In the genomic region with DNA sequence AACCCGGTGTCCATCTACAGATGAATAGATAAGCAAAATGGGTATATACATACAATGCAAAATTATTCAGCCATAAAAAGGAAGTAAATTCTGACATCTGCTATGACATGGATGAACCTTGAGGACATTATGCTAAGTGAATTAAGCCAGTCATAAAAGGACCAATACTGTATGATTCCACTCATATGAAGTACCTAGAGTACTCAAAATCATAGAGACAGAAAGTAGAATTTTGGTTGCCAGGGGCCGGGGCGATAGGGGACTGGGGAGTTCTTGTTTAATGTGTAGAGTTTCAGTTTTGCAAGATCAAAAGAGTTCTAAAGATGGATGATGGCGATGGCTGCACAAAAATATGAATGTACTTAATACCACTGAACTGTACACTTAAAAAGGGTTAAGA, we compare ENCODE assay signal across 20 cellular contexts. TPM values are rescaled to one million over a fixed set of nuclear protein-coding genes. Genes with fewer than 3 reads are reported as not detected.
DNase-seq lines count a peak whose midpoint lies in the region; ATAC-seq and TF ChIP-seq lines count a peak whose summit lies in the region.
"Had no signal": no experiment of that assay in that cellular context is flagged by ENCODE, and none has a peak within 500 bp of the region (broad histone marks: within the 10 kb centered on the region; RNA-seq: fewer than 3 reads in every experiment).

No MANE protein-coding gene starts in this region.

- peaks cover 17% of the 10 kb centered on the region for H3K4me1 Mint-ChIP-seq in activated T-cell treated with anti-CD3 and anti-CD28 coated beads, Interleukin-2, amount 50 U/mL, for 72 hours (ENCODE audit: low read depth)
- H3K4me1 Mint-ChIP-seq: memory B cell had no signal

- H3K9me3 ChIP-seq in left ventricle myocardium inferior (replicated peaks), result no peaks in the 10 kb centered on the region
- H3K9me3 ChIP-seq: MG63, psoas muscle, thyroid gland had no signal

- H3K27ac Mint-ChIP-seq in activated T-cell treated with anti-CD3 and anti-CD28 coated beads, Interleukin-2, amount 50 U/mL, for 72 hours, result no peak overlapping the region
- H3K27ac Mint-ChIP-seq: memory B cell, nephron had no signal

- H3K27ac ChIP-seq in left ventricle myocardium inferior (replicated peaks), result peak overlapping the region; percentile 44
- H3K27ac ChIP-seq: psoas muscle, thyroid gland had no signal

- H3K36me3 ChIP-seq in left ventricle myocardium inferior, result no peaks in the 10 kb centered on the region
- H3K36me3 ChIP-seq: MG63, thyroid gland had no signal

- H3K4me3 Mint-ChIP-seq in activated T-cell treated with anti-CD3 and anti-CD28 coated beads, Interleukin-2, amount 50 U/mL, for 72 hours, result no peak overlapping the region
- H3K4me3 Mint-ChIP-seq: memory B cell, nephron had no signal

- TF ChIP-seq CTCF in left ventricle myocardium inferior (IDR thresholded peaks at IDR 0.05; ENCODE audit: borderline replicate concordance), result no peak

- H3K27me3 ChIP-seq in left ventricle myocardium inferior (ENCODE audit: low read depth), result no peaks in the 10 kb centered on the region
- H3K27me3 ChIP-seq: MG63, thyroid gland had no signal

- peaks cover 50% of the 10 kb centered on the region for H3K27me3 Mint-ChIP-seq in activated T-cell treated with anti-CD3 and anti-CD28 coated beads, Interleukin-2, amount 50 U/mL, for 72 hours (ENCODE audit: low read depth)

- no peak overlapping the region for H3K4me3 ChIP-seq in left ventricle myocardium inferior
- H3K4me3 ChIP-seq: MG63, psoas muscle, thyroid gland had no signal

- intact Hi-C loops in left ventricle myocardium inferior (cut with micrococcal nuclease), result no loop called here
- intact Hi-C loops in left cardiac atrium (cut with DNase I), result no loop called here

- no peaks in the 10 kb centered on the region for H3K9me3 Mint-ChIP-seq in activated T-cell treated with anti-CD3 and anti-CD28 coated beads, Interleukin-2, amount 50 U/mL, for 72 hours
- H3K9me3 Mint-ChIP-seq: memory B cell, nephron had no signal

- H3K4me1 ChIP-seq in left ventricle myocardium inferior, result no peaks in the 10 kb centered on the region
- H3K4me1 ChIP-seq: psoas muscle, thyroid gland had no signal

- no peaks in the 10 kb centered on the region for H3K36me3 Mint-ChIP-seq in activated T-cell treated with anti-CD3 and anti-CD28 coated beads, Interleukin-2, amount 50 U/mL, for 72 hours (ENCODE audit: insufficient read depth in 2 of 2)
- H3K36me3 Mint-ChIP-seq: memory B cell had no signal

- ATAC-seq in left cardiac atrium, result no peak
- ATAC-seq in HG02610 (IDR thresholded peaks at IDR 0.05; ENCODE audit: unreplicated experiment), result peak; percentile 70
- ATAC-seq in activated T-cell treated with anti-CD3 and anti-CD28 coated beads, Interleukin-2, amount 50 U/mL, for 72 hours (replicated peaks in 1 of 2), result peak; percentile 93 to 95
- ATAC-seq in stimulated activated naive CD8-positive, alpha-beta T cell treated with anti-CD3 and anti-CD28 coated beads, Interleukin-15, Interleukin-2, amounts not matched to agents 100 U/mL and 50 U/mL, for 24 hours, result peak; percentile 74
- ATAC-seq: HepG2, psoas muscle had no signal

- no peak for DNase-seq in left ventricle myocardium inferior
- DNase-seq in left cardiac atrium, result no peak
- peak; percentile 50 to 56 for DNase-seq in activated T-cell treated with anti-CD3 and anti-CD28 coated beads, Interleukin-2, amount 50 U/mL, for 72 hours
- no peak for DNase-seq in stimulated activated naive CD8-positive, alpha-beta T cell treated with anti-CD3 and anti-CD28 coated beads, Interleukin-15, Interleukin-2, amounts not matched to agents 100 U/mL and 50 U/mL, for 24 hours
- DNase-seq in NCI-H510A (lab: John Stamatoyannopoulos, UW), result no peak
- no peak for DNase-seq in NK-92 treated with Interleukin-12 subunit alpha and Interleukin-12 subunit beta, amount 100 ng/mL, for 24 hours (lab: John Stamatoyannopoulos, UW)
- DNase-seq: activated CD4-positive, alpha-beta T cell treated with anti-CD3 and anti-CD28 coated beads, Interleukin-2, amount 50 U/mL, for 1 hour; caudate nucleus; effector CD8-positive, alpha-beta T cell; GDM1; islet precursor cell; MG63; NCI-H1694 treated with DMSO at 0.1 percent for 48 hours; psoas muscle; SHP77 treated with DMSO at 0.1 percent for 48 hours; thyroid gland had no signal

RNA-seq across cellular contexts. Expression of a gene that starts 10.3 kb away (rescaled TPM):
- 227 TPM for total RNA-seq in left ventricle myocardium inferior
- 100 to 1,000 TPM; 201 to 233 TPM for total RNA-seq in left cardiac atrium
- total RNA-seq in activated T-cell treated with anti-CD3 and anti-CD28 coated beads, Interleukin-2, amount 50 U/mL, for 72 hours, result 10 to 100 TPM; 86.9 to 93.6 TPM

Comparison
In these comparisons a context has a peak if more than half of its experiments do, and no peak if none do; other contexts are left out.
1. DNase-seq: peak in activated T-cell treated with anti-CD3 and anti-CD28 coated beads, Interleukin-2, amount 50 U/mL, for 72 hours (2 of 2); none in left ventricle myocardium inferior (single experiment), left cardiac atrium (single experiment), stimulated activated naive CD8-positive, alpha-beta T cell treated with anti-CD3 and anti-CD28 coated beads, Interleukin-15, Interleukin-2, amounts not matched to agents 100 U/mL and 50 U/mL, for 24 hours (single experiment), NCI-H510A (single experiment) and NK-92 treated with Interleukin-12 subunit alpha and Interleukin-12 subunit beta, amount 100 ng/mL, for 24 hours (single experiment).
2. ATAC-seq: peak in HG02610 (single experiment), activated T-cell treated with anti-CD3 and anti-CD28 coated beads, Interleukin-2, amount 50 U/mL, for 72 hours (2 of 2) and stimulated activated naive CD8-positive, alpha-beta T cell treated with anti-CD3 and anti-CD28 coated beads, Interleukin-15, Interleukin-2, amounts not matched to agents 100 U/mL and 50 U/mL, for 24 hours (single experiment); none in left cardiac atrium (0 of 2).